28 cellular contexts compared by ENCODE assay signal in the genomic region with DNA sequence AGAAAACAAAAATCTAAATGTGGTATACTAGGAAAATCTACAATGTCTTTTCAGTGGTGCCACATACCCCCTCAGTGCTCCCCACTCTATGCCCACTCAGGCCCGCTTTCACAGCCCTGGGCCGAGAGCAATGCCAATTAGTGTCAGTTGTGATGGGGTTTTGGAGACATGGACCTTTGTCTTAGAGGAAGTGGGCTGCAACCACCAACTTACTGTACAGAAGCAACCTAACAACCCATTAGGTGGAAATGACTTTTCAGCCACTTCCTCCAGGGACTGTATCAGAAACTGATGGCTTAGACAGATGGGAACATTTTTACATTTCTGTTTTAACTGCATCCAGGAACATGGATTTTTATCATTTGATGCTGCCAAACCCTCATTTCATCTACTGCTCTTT.
"Had no signal": no experiment of that assay in that cellular context is flagged by ENCODE, and none has a peak within 500 bp of the region (broad histone marks: within the 10 kb centered on the region; RNA-seq: fewer than 3 reads in every experiment).

No MANE protein-coding gene starts in this region.

- H3K4me1 ChIP-seq: right lobe of liver, stomach, suprapubic skin, tibial nerve, vagina had no signal

- H3K27ac Mint-ChIP-seq: activated naive CD8-positive, alpha-beta T cell treated with anti-CD3 and anti-CD28 coated beads for 36 hours; effector memory CD8-positive, alpha-beta T cell; neural progenitor cell; stimulated activated memory B cell treated with anti-CD40 and anti-IgM and Interleukin-4, amounts not matched to agents 10 μg/mL and 1 μg/mL and 100 μg/mL, for 72 hours had no signal

- H3K36me3 ChIP-seq: neural progenitor cell, right lobe of liver, stomach, suprapubic skin, tibial nerve, vagina had no signal

- H3K9me3 ChIP-seq: mucosa of descending colon, right lobe of liver, stomach, suprapubic skin, tibial nerve, vagina had no signal

- H3K9ac ChIP-seq: neural progenitor cell had no signal

- H3K27me3 Mint-ChIP-seq: activated naive CD8-positive, alpha-beta T cell treated with anti-CD3 and anti-CD28 coated beads for 36 hours; central memory CD8-positive, alpha-beta T cell; effector memory CD8-positive, alpha-beta T cell; stimulated activated memory B cell treated with anti-CD40 and anti-IgM and Interleukin-4, amounts not matched to agents 10 μg/mL and 1 μg/mL and 100 μg/mL, for 72 hours had no signal

- H3K4me3 Mint-ChIP-seq: activated naive CD8-positive, alpha-beta T cell treated with anti-CD3 and anti-CD28 coated beads for 36 hours; activated T-cell treated with anti-CD3 and anti-CD28 coated beads, Interleukin-2, amount 50 U/mL, for 4 hours; central memory CD8-positive, alpha-beta T cell; effector memory CD8-positive, alpha-beta T cell; neural progenitor cell; stimulated activated memory B cell treated with anti-CD40 and anti-IgM and Interleukin-4, amounts not matched to agents 10 μg/mL and 1 μg/mL and 100 μg/mL, for 72 hours had no signal

- H3K4me2 ChIP-seq: neural progenitor cell had no signal

- H2AFZ ChIP-seq: neural progenitor cell had no signal

- ATAC-seq: activated T-cell treated with anti-CD3 and anti-CD28 coated beads, Interleukin-2, amount 50 U/mL, for 4 hours; effector memory CD8-positive, alpha-beta T cell; esophagus mucosa; left ventricle myocardium superior; mucosa of descending colon; stimulated activated memory B cell treated with anti-CD40 and anti-IgM and Interleukin-4, amounts not matched to agents 10 μg/mL and 1 μg/mL and 100 μg/mL, for 72 hours had no signal

- H3K36me3 Mint-ChIP-seq: activated naive CD8-positive, alpha-beta T cell treated with anti-CD3 and anti-CD28 coated beads for 36 hours; neural progenitor cell; stimulated activated memory B cell treated with anti-CD40 and anti-IgM and Interleukin-4, amounts not matched to agents 10 μg/mL and 1 μg/mL and 100 μg/mL, for 72 hours had no signal

- FAIRE-seq: astrocyte, colon, endothelial cell of umbilical vein had no signal

- H3K4me1 Mint-ChIP-seq: activated naive CD8-positive, alpha-beta T cell treated with anti-CD3 and anti-CD28 coated beads for 36 hours; central memory CD8-positive, alpha-beta T cell; stimulated activated memory B cell treated with anti-CD40 and anti-IgM and Interleukin-4, amounts not matched to agents 10 μg/mL and 1 μg/mL and 100 μg/mL, for 72 hours had no signal

- H3K9me3 Mint-ChIP-seq: activated naive CD8-positive, alpha-beta T cell treated with anti-CD3 and anti-CD28 coated beads for 36 hours; neural progenitor cell had no signal

- H3K27me3 ChIP-seq: neural progenitor cell, right lobe of liver, stomach, suprapubic skin, tibial nerve, vagina had no signal

- H3K27ac ChIP-seq: neural progenitor cell, right lobe of liver, stomach, suprapubic skin, tibial nerve, vagina had no signal

- DNase-seq: activated CD4-positive, alpha-beta T cell treated with anti-CD3 and anti-CD28 coated beads for 4 hours; activated CD4-positive, alpha-beta T cell treated with anti-CD3 and anti-CD28 coated beads, Interleukin-2, amount 50 U/mL, for 48 hours; activated CD4-positive, CD25-positive, alpha-beta regulatory T cell; activated CD8-positive, alpha-beta memory T cell treated with anti-CD3 and anti-CD28 coated beads, Interleukin-2, amount 50 U/mL, for 48 hours; activated naive CD4-positive, alpha-beta T cell treated with Interleukin-2 at 50 U/mL for 16 hours; activated naive CD8-positive, alpha-beta T cell treated with anti-CD3 and anti-CD28 coated beads for 36 hours; activated T-cell treated with anti-CD3 and anti-CD28 coated beads, Interleukin-2, amount 50 U/mL, for 4 hours; effector memory CD8-positive, alpha-beta T cell; foreskin melanocyte; head of caudate nucleus; hypothalamus; left ventricle myocardium superior; mucosa of descending colon; posterior cingulate gyrus; right lobe of liver; stomach; T1000 had no signal

- H3K4me3 ChIP-seq: mucosa of descending colon, neural progenitor cell, right lobe of liver, skin epidermis, stomach, suprapubic skin, tibial nerve, vagina had no signal
